Comparison of ENCODE assay signal across 24 cellular contexts in genomic region chr15:81981888-81982287, GRCh38.
"Had no signal": no experiment of that assay in that cellular context is flagged by ENCODE, and none has a peak within 500 bp of the region (broad histone marks: within the 10 kb centered on the region; RNA-seq: fewer than 3 reads in every experiment).

No MANE protein-coding gene starts in this region.

- DNase-seq: activated CD4-positive, alpha-beta T cell treated with anti-CD3 and anti-CD28 coated beads for 1 hour; activated CD4-positive, alpha-beta T cell treated with anti-CD3 and anti-CD28 coated beads, Interleukin-2, amount 50 U/mL, for 1 hour; activated CD8-positive, alpha-beta T cell treated with anti-CD3 and anti-CD28 coated beads, Interleukin-2, amount 10 ng/mL, durations not matched to agents 7 days and 5 days; adrenal gland; central memory CD4-positive, alpha-beta T cell; effector memory CD4-positive, alpha-beta T cell; islet precursor cell; left cardiac atrium; naive B cell; spleen; stimulated activated CD4-positive, alpha-beta T cell treated with anti-CD3 and anti-CD28 coated beads, Interleukin-4, amount 100 ng/mL, for 1 hour; stimulated activated naive CD4-positive, alpha-beta T cell; T-cell; thyroid gland; upper lobe of right lung; WERI-Rb-1 had no signal

- H3K27ac Mint-ChIP-seq: activated CD8-positive, alpha-beta T cell treated with anti-CD3 and anti-CD28 coated beads, Interleukin-2, amount 10 ng/mL, durations not matched to agents 7 days and 5 days; activated naive CD8-positive, alpha-beta T cell; memory B cell; naive B cell; progenitor cell of endocrine pancreas; T-cell; T-helper 2 cell treated with Interferon-gamma antibody and Interleukin-4, amounts not matched to agents 5 μg/mL and 100 μg/mL, for 36 hours had no signal

- H3K27ac ChIP-seq: adrenal gland, ascending aorta, spleen, thyroid gland, upper lobe of right lung, WERI-Rb-1 had no signal

- H3K9me3 ChIP-seq: adrenal gland, thyroid gland, upper lobe of right lung had no signal

- ATAC-seq: activated CD8-positive, alpha-beta T cell treated with anti-CD3 and anti-CD28 coated beads, Interleukin-2, amount 10 ng/mL, durations not matched to agents 7 days and 5 days; left cardiac atrium; T-cell; upper lobe of right lung had no signal

- H3K4me1 Mint-ChIP-seq: memory B cell, naive B cell, T-cell had no signal

- H3K4me3 Mint-ChIP-seq: activated CD8-positive, alpha-beta T cell treated with anti-CD3 and anti-CD28 coated beads, Interleukin-2, amount 10 ng/mL, durations not matched to agents 7 days and 5 days; activated naive CD8-positive, alpha-beta T cell; memory B cell; naive B cell; T-cell; T-helper 2 cell treated with Interferon-gamma antibody and Interleukin-4, amounts not matched to agents 5 μg/mL and 100 μg/mL, for 36 hours had no signal

- H3K4me3 ChIP-seq: adrenal gland, ascending aorta, spleen, thyroid gland, upper lobe of right lung had no signal

- H3K4me1 ChIP-seq: adrenal gland, ascending aorta, spleen, thyroid gland, upper lobe of right lung had no signal

- H3K27me3 Mint-ChIP-seq: progenitor cell of endocrine pancreas had no signal

- H3K36me3 Mint-ChIP-seq: activated naive CD8-positive, alpha-beta T cell; naive B cell; T-cell had no signal

- FAIRE-seq: colon, frontal cortex, TTC549 had no signal
